Comparison of ENCODE assay signal across 11 cellular contexts in genomic region chr4:38855466-38855865, GRCh38. TPM values are rescaled to one million over a fixed set of nuclear protein-coding genes. Genes with fewer than 3 reads are reported as not detected.
A peak's percentile ranks its signal among the peaks of the same experiment; 100 is the strongest.
DNase-seq lines count a peak whose midpoint lies in the region; ATAC-seq lines count a peak whose summit lies in the region.
"Had no signal": no experiment of that assay in that cellular context is flagged by ENCODE, and none has a peak within 500 bp of the region (broad histone marks: within the 10 kb centered on the region; RNA-seq: fewer than 3 reads in every experiment).

No MANE protein-coding gene starts in this region.

- peak overlapping the region; percentile 90 for H3K27ac Mint-ChIP-seq in T-helper 1 cell treated with Interleukin-12 subunit alpha and Interleukin-12 subunit beta and Interleukin-4 antibody, amounts not matched to agents 30 μg/mL and 1 μg/mL, for 36 hours
- peak overlapping the region; percentile 68 to 97 (median 86) for H3K27ac Mint-ChIP-seq in IgD-negative memory B cell
- peak overlapping the region; percentile 94 for H3K27ac Mint-ChIP-seq in activated T-helper 17 cell treated with anti-CD3 and anti-CD28 coated beads, Interleukin-2, amount 50 U/mL, for 72 hours
- peak overlapping the region; percentile 83 to 87 for H3K27ac Mint-ChIP-seq in natural killer cell treated with Interleukin-12 subunit alpha and Interleukin-12 subunit beta and Interleukin-15 and Interleukin-18, amount 100 ng/mL, for 72 hours

- no peaks in the 10 kb centered on the region for H3K27me3 Mint-ChIP-seq in T-helper 1 cell treated with Interleukin-12 subunit alpha and Interleukin-12 subunit beta and Interleukin-4 antibody, amounts not matched to agents 30 μg/mL and 1 μg/mL, for 36 hours (ENCODE audit: low read depth)
- no peaks in the 10 kb centered on the region for H3K27me3 Mint-ChIP-seq in IgD-negative memory B cell
- H3K27me3 Mint-ChIP-seq in activated T-helper 17 cell treated with anti-CD3 and anti-CD28 coated beads, Interleukin-2, amount 50 U/mL, for 72 hours: no peaks in the 10 kb centered on the region
- H3K27me3 Mint-ChIP-seq in natural killer cell treated with Interleukin-12 subunit alpha and Interleukin-12 subunit beta and Interleukin-15 and Interleukin-18, amount 100 ng/mL, for 72 hours: peaks cover 0 to 2% of the 10 kb centered on the region in 2 donors

- H3K4me1 Mint-ChIP-seq in T-helper 1 cell treated with Interleukin-12 subunit alpha and Interleukin-12 subunit beta and Interleukin-4 antibody, amounts not matched to agents 30 μg/mL and 1 μg/mL, for 36 hours (ENCODE audit: low read depth): peaks cover 31% of the 10 kb centered on the region
- peaks cover 26 to 37% (median 32%) of the 10 kb centered on the region in 3 donors for H3K4me1 Mint-ChIP-seq in IgD-negative memory B cell
- peaks cover 24% of the 10 kb centered on the region for H3K4me1 Mint-ChIP-seq in activated T-helper 17 cell treated with anti-CD3 and anti-CD28 coated beads, Interleukin-2, amount 50 U/mL, for 72 hours
- peaks cover 25 to 33% of the 10 kb centered on the region in 2 donors for H3K4me1 Mint-ChIP-seq in natural killer cell treated with Interleukin-12 subunit alpha and Interleukin-12 subunit beta and Interleukin-15 and Interleukin-18, amount 100 ng/mL, for 72 hours (ENCODE audit: low read depth in 2 of 2)

- H3K4me3 Mint-ChIP-seq in T-helper 1 cell treated with Interleukin-12 subunit alpha and Interleukin-12 subunit beta and Interleukin-4 antibody, amounts not matched to agents 30 μg/mL and 1 μg/mL, for 36 hours: peak overlapping the region; percentile 73
- H3K4me3 Mint-ChIP-seq in IgD-negative memory B cell: peak overlapping the region; percentile 82 to 97 (median 92)
- peak overlapping the region; percentile 92 for H3K4me3 Mint-ChIP-seq in activated T-helper 17 cell treated with anti-CD3 and anti-CD28 coated beads, Interleukin-2, amount 50 U/mL, for 72 hours
- peak overlapping the region; percentile 90 for H3K4me3 Mint-ChIP-seq in natural killer cell treated with Interleukin-12 subunit alpha and Interleukin-12 subunit beta and Interleukin-15 and Interleukin-18, amount 100 ng/mL, for 72 hours

- DNase-seq in T-helper 1 cell (no peak), NCI-H2081 (lab: John Stamatoyannopoulos, UW) (no peak)
- DNase-seq in natural killer cell treated with Interleukin-12 subunit alpha and Interleukin-12 subunit beta and Interleukin-15 and Interleukin-18, amount 100 ng/mL, for 72 hours (ENCODE audit: low spot score): no peak
- no peak for DNase-seq in effector CD4-positive, alpha-beta T cell
- no peak for DNase-seq in activated CD4-positive, CD25-positive, alpha-beta regulatory T cell (lab: John Stamatoyannopoulos, UW)
- DNase-seq: 8988T, brain microvascular endothelial cell, NCI-H1694 treated with DMSO at 0.1 percent for 48 hours had no signal

- peaks cover 15% of the 10 kb centered on the region for H3K9me3 Mint-ChIP-seq in T-helper 1 cell treated with Interleukin-12 subunit alpha and Interleukin-12 subunit beta and Interleukin-4 antibody, amounts not matched to agents 30 μg/mL and 1 μg/mL, for 36 hours
- peaks cover 0 to 4% (median 0%) of the 10 kb centered on the region in 3 donors for H3K9me3 Mint-ChIP-seq in IgD-negative memory B cell
- H3K9me3 Mint-ChIP-seq in activated T-helper 17 cell treated with anti-CD3 and anti-CD28 coated beads, Interleukin-2, amount 50 U/mL, for 72 hours: no peaks in the 10 kb centered on the region
- no peaks in the 10 kb centered on the region for H3K9me3 Mint-ChIP-seq in natural killer cell treated with Interleukin-12 subunit alpha and Interleukin-12 subunit beta and Interleukin-15 and Interleukin-18, amount 100 ng/mL, for 72 hours

- no peak for ATAC-seq in activated T-helper 17 cell treated with anti-CD3 and anti-CD28 coated beads, Interleukin-2, amount 50 U/mL, for 72 hours (replicated peaks)
- no peak for ATAC-seq in natural killer cell treated with Interleukin-12 subunit alpha and Interleukin-12 subunit beta and Interleukin-15 and Interleukin-18, amount 100 ng/mL, for 72 hours

- H3K36me3 Mint-ChIP-seq in T-helper 1 cell treated with Interleukin-12 subunit alpha and Interleukin-12 subunit beta and Interleukin-4 antibody, amounts not matched to agents 30 μg/mL and 1 μg/mL, for 36 hours (ENCODE audit: low read depth): peaks cover 7% of the 10 kb centered on the region
- H3K36me3 Mint-ChIP-seq in IgD-negative memory B cell: peaks cover 3% of the 10 kb centered on the region
- no peaks in the 10 kb centered on the region for H3K36me3 Mint-ChIP-seq in activated T-helper 17 cell treated with anti-CD3 and anti-CD28 coated beads, Interleukin-2, amount 50 U/mL, for 72 hours (ENCODE audit: low read depth)
- peaks cover 6% of the 10 kb centered on the region for H3K36me3 Mint-ChIP-seq in natural killer cell treated with Interleukin-12 subunit alpha and Interleukin-12 subunit beta and Interleukin-15 and Interleukin-18, amount 100 ng/mL, for 72 hours

RNA-seq across cellular contexts. Expression of gene TLR6, which starts 1.2 kb away (rescaled TPM):
- polyA plus RNA-seq in IgD-negative memory B cell: 13.6 TPM
- 1 to 10 TPM; 2.7 to 3.0 TPM for total RNA-seq in activated T-helper 17 cell treated with anti-CD3 and anti-CD28 coated beads, Interleukin-2, amount 50 U/mL, for 72 hours
- 1 to 10 TPM; 4.4 to 4.5 TPM for total RNA-seq in natural killer cell treated with Interleukin-12 subunit alpha and Interleukin-12 subunit beta and Interleukin-15 and Interleukin-18, amount 100 ng/mL, for 72 hours

RNA-seq across cellular contexts. Expression of gene FAM114A1, which starts 12.1 kb away (rescaled TPM):
- polyA plus RNA-seq in IgD-negative memory B cell: 0.79 TPM
- 1 to 10 TPM in 1 of 2 donors, under 1 TPM in 1; 0.35 to 1.5 TPM for total RNA-seq in activated T-helper 17 cell treated with anti-CD3 and anti-CD28 coated beads, Interleukin-2, amount 50 U/mL, for 72 hours
- total RNA-seq in natural killer cell treated with Interleukin-12 subunit alpha and Interleukin-12 subunit beta and Interleukin-15 and Interleukin-18, amount 100 ng/mL, for 72 hours: 1 to 10 TPM; 1.7 to 1.9 TPM

RNA-seq across cellular contexts. Expression of gene TLR1, which starts 50.9 kb away (rescaled TPM):
- polyA plus RNA-seq in IgD-negative memory B cell: 33.2 TPM
- total RNA-seq in activated T-helper 17 cell treated with anti-CD3 and anti-CD28 coated beads, Interleukin-2, amount 50 U/mL, for 72 hours: 1 to 10 TPM; 2.1 to 5.9 TPM
- 10 to 100 TPM; 12.6 to 15.5 TPM for total RNA-seq in natural killer cell treated with Interleukin-12 subunit alpha and Interleukin-12 subunit beta and Interleukin-15 and Interleukin-18, amount 100 ng/mL, for 72 hours
